ENCODE assay signal across 15 cellular contexts in the genomic region with DNA sequence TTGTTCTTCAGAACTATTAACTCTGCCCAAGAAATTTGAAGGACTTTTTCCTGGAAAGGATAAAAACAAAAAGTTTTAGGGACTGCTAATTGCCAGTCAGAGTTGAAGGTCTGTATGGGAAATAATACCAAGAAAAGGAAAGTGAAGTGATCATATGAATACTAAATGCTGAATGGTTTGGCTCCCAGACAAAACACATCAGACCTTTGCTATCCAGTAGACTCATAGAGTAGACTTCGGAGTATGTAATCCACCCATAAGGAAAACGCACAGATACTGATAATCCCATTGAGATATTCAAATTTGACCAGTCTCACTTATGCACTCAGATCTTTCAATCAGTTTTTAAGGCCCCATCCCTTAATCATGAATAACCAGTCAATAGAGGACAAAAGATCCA.
"Had no signal": no experiment of that assay in that cellular context is flagged by ENCODE, and none has a peak within 500 bp of the region (broad histone marks: within the 10 kb centered on the region; RNA-seq: fewer than 3 reads in every experiment).

No MANE protein-coding gene starts in this region.

- H3K4me3 Mint-ChIP-seq: activated T-helper 1 cell treated with anti-CD3 and anti-CD28 coated beads, Interleukin-12 subunit alpha, Interleukin-12 subunit beta, Interleukin-2, Interleukin-4 antibody, amounts not matched to agents 30 ng/mL and 10 ng/mL and 1 ng/mL, durations not matched to agents 14 hours and 24 hours and 36 hours; T-helper 1 cell treated with Interleukin-12 subunit alpha and Interleukin-12 subunit beta and Interleukin-4 antibody, amounts not matched to agents 30 μg/mL and 1 μg/mL, for 36 hours; WTC11 had no signal

- ATAC-seq: left lobe of liver, WTC11 had no signal

- H3K27me3 ChIP-seq: neutrophil, transverse colon, vagina had no signal

- H3K4me1 Mint-ChIP-seq: WTC11 had no signal

- H3K4me1 ChIP-seq: vagina had no signal

- DNase-seq: activated CD4-positive, alpha-beta T cell treated with anti-CD3 and anti-CD28 coated beads for 4 hours; activated CD8-positive, alpha-beta memory T cell treated with anti-CD3 and anti-CD28 coated beads, Interleukin-2, amount 50 U/mL, for 48 hours; activated naive CD4-positive, alpha-beta T cell treated with Interleukin-2 at 50 U/mL for 16 hours; erythroblast; islet precursor cell; mammary epithelial cell; stimulated activated CD4-positive, alpha-beta T cell treated with anti-CD3 and anti-CD28 coated beads, Interleukin-2, amount 100 ng/mL, for 48 hours; stimulated activated naive CD4-positive, alpha-beta T cell; transverse colon had no signal

- H3K36me3 ChIP-seq: neutrophil, transverse colon, vagina had no signal

- H3K27ac Mint-ChIP-seq: activated T-helper 1 cell treated with anti-CD3 and anti-CD28 coated beads, Interleukin-12 subunit alpha, Interleukin-12 subunit beta, Interleukin-2, Interleukin-4 antibody, amounts not matched to agents 30 ng/mL and 10 ng/mL and 1 ng/mL, durations not matched to agents 14 hours and 24 hours and 36 hours; T-helper 1 cell treated with Interleukin-12 subunit alpha and Interleukin-12 subunit beta and Interleukin-4 antibody, amounts not matched to agents 30 μg/mL and 1 μg/mL, for 36 hours; WTC11 had no signal

- H3K4me3 ChIP-seq: transverse colon, vagina had no signal

- H3K9me3 ChIP-seq: neutrophil, transverse colon, vagina had no signal

- H3K27ac ChIP-seq: neutrophil, transverse colon, vagina had no signal
